In genomic region chr12:66361703-66362102, GRCh38 we compare ENCODE assay signal across 17 cellular contexts. TPM values are rescaled to one million over a fixed set of nuclear protein-coding genes. Genes with fewer than 3 reads are reported as not detected.
A peak's percentile ranks its signal among the peaks of the same experiment; 100 is the strongest.
DNase-seq lines count a peak whose midpoint lies in the region; TF ChIP-seq lines count a peak whose summit lies in the region.
"Had no signal": no experiment of that assay in that cellular context is flagged by ENCODE, and none has a peak within 500 bp of the region (broad histone marks: within the 10 kb centered on the region; RNA-seq: fewer than 3 reads in every experiment).

No MANE protein-coding gene starts in this region.

- no peak overlapping the region for H2AFZ ChIP-seq in mammary epithelial cell (ENCODE audit: low read depth, low read length)

- peak overlapping the region; percentile 27 for H3K27ac Mint-ChIP-seq in neural crest cell (ENCODE audit: unreplicated experiment)
- H3K27ac Mint-ChIP-seq: HFFc6 had no signal

- H3K4me1 ChIP-seq in HEK293 (ENCODE audit: control insufficient read depth, insufficient read depth, low read length): no peaks in the 10 kb centered on the region
- no peaks in the 10 kb centered on the region for H3K4me1 ChIP-seq in mammary epithelial cell (ENCODE audit: insufficient read depth, low read length)
- H3K4me1 ChIP-seq: HAP-1 had no signal

- H3K9me3 Mint-ChIP-seq in neural crest cell: no peaks in the 10 kb centered on the region
- H3K9me3 Mint-ChIP-seq: CD4-positive, CD25-positive, alpha-beta regulatory T cell; HFFc6 had no signal

- peaks cover 2% of the 10 kb centered on the region for H3K36me3 Mint-ChIP-seq in neural crest cell (ENCODE audit: low read depth)

- TF ChIP-seq CTCF in HEK293 (tag by site-specific recombination; IDR thresholded peaks at IDR 0.05): no peak
- TF ChIP-seq CTCF in mammary epithelial cell (conservative IDR thresholded peaks at IDR 0.05 in 1 of 2, IDR thresholded peaks at IDR 0.05 in 1 of 2; ENCODE audit: extremely low read depth in 1 of 2, insufficient read depth in 1 of 2, low read depth in 1 of 2, low read length in 2 of 2): no peak
- TF ChIP-seq CTCF in neural crest cell (conservative IDR thresholded peaks at IDR 0.05): no peak

- dilution Hi-C loops in mammary epithelial cell (cut with HindIII; ENCODE audit: low sequenced_read_pairs): no loop called here

- WGBS in mammary epithelial cell (ENCODE audit: low coverage, missing lambda C conversion rate): 100% methylated on average over 3 of the region's 4 CpGs

- H3K27me3 ChIP-seq in mammary epithelial cell (ENCODE audit: insufficient read depth, low read length): no peaks in the 10 kb centered on the region
- H3K27me3 ChIP-seq: BLaER1 treated with 17β-estradiol and CSF1 and Interleukin-3, amounts not matched to agents 10 nM and 100 nM had no signal

- in situ Hi-C loops in mammary epithelial cell (cut with MboI; ENCODE audit: low sequenced_read_pairs in 2 of 2): no loop called here

- intact Hi-C loops in mammary epithelial cell (cut with micrococcal nuclease): no loop called here

- no peak overlapping the region for H3K27ac ChIP-seq in HEK293 (ENCODE audit: extremely low read depth, low read depth, low read length)
- H3K27ac ChIP-seq in mammary epithelial cell (ENCODE audit: insufficient read depth, low read depth, low read length): no peak overlapping the region
- H3K27ac ChIP-seq: BLaER1 treated with 17β-estradiol and CSF1 and Interleukin-3, amounts not matched to agents 10 nM and 100 nM had no signal

- no peaks in the 10 kb centered on the region for H3K79me2 ChIP-seq in mammary epithelial cell (ENCODE audit: insufficient read depth, low read length)

- H3K9me3 ChIP-seq in HEK293 (ENCODE audit: control insufficient read depth, insufficient read depth, low read depth, low read length): no peaks in the 10 kb centered on the region
- no peaks in the 10 kb centered on the region for H3K9me3 ChIP-seq in mammary epithelial cell (replicated peaks; ENCODE audit: insufficient read depth, low read length)
- H3K9me3 ChIP-seq: BLaER1 treated with 17β-estradiol and CSF1 and Interleukin-3, amounts not matched to agents 10 nM and 100 nM; HAP-1 had no signal

- no peaks in the 10 kb centered on the region for H3K4me1 Mint-ChIP-seq in neural crest cell

- POLR2A ChIA-PET in HEK293 (lab: Yijun Ruan, JAX): no interaction called here

- DNase-seq in NCI-H2171 treated with DMSO at 0.1 percent for 48 hours (lab: John Stamatoyannopoulos, UW) (peak; percentile 42), NCI-H2171 (lab: John Stamatoyannopoulos, UW) (no peak), mammary epithelial cell (peak; percentile 2), neural crest cell (ENCODE audit: low read depth, low spot score) (no peak), globus pallidus (ENCODE audit: low spot score) (no peak), medulla oblongata (ENCODE audit: extremely low spot score) (no peak)
- DNase-seq: ACHN; CD4-positive, CD25-positive, alpha-beta regulatory T cell; DMS79 treated with DMSO at 0.1 percent for 48 hours; EL; GDM1; GOT3; HFFc6; IMR-90 had no signal

- no peak overlapping the region for H3K9ac ChIP-seq in mammary epithelial cell (ENCODE audit: insufficient read depth, low read length)
- H3K9ac ChIP-seq: BLaER1 treated with 17β-estradiol and CSF1 and Interleukin-3, amounts not matched to agents 10 nM and 100 nM had no signal

- no TSS peak for BruUV-seq in mammary epithelial cell (replicated peaks; lab: Mats Ljungman, UMichigan)

- no peaks in the 10 kb centered on the region for H4K20me1 ChIP-seq in mammary epithelial cell (ENCODE audit: insufficient read depth, low read length)
- H4K20me1 ChIP-seq: BLaER1 treated with 17β-estradiol and CSF1 and Interleukin-3, amounts not matched to agents 10 nM and 100 nM had no signal

- H3K36me3 ChIP-seq in HEK293 (ENCODE audit: control insufficient read depth in 2 of 2, insufficient read depth in 1 of 2, low read length in 2 of 2): no peaks in the 10 kb centered on the region; a peak in 1 of 3 replicates
- no peaks in the 10 kb centered on the region for H3K36me3 ChIP-seq in mammary epithelial cell (ENCODE audit: insufficient read depth, low read length)
- H3K36me3 ChIP-seq: HAP-1 had no signal

- H3K27me3 Mint-ChIP-seq in neural crest cell (ENCODE audit: low read depth): no peaks in the 10 kb centered on the region
- H3K27me3 Mint-ChIP-seq: CD4-positive, CD25-positive, alpha-beta regulatory T cell had no signal

- H3K4me3 Mint-ChIP-seq in neural crest cell: no peak overlapping the region
- H3K4me3 Mint-ChIP-seq: CD4-positive, CD25-positive, alpha-beta regulatory T cell; HFFc6 had no signal

- CTCF ChIA-PET in HEK293 (lab: Yijun Ruan, JAX) (no interaction called here), mammary epithelial cell (lab: Charles Lee; ENCODE audit: low non-redundant PET) (no interaction called here)

- H3K4me2 ChIP-seq in mammary epithelial cell (ENCODE audit: insufficient read depth, low read depth, low read length): no peak overlapping the region
- H3K4me2 ChIP-seq: BLaER1 treated with 17β-estradiol and CSF1 and Interleukin-3, amounts not matched to agents 10 nM and 100 nM had no signal

- H3K4me3 ChIP-seq in HEK293 (ENCODE audit: low read depth, low read length): no peak overlapping the region
- no peak overlapping the region for H3K4me3 ChIP-seq in mammary epithelial cell (replicated peaks in 1 of 3; ENCODE audit: insufficient read depth in 1 of 3, low read depth in 2 of 3, low read length in 3 of 3)
- H3K4me3 ChIP-seq: BLaER1 treated with 17β-estradiol and CSF1 and Interleukin-3, amounts not matched to agents 10 nM and 100 nM; HAP-1 had no signal

TF ChIP-seq in HEK293, 187 proteins besides CTCF, POLR2A, EP300 and RAD21:
- TF ChIP-seq ZNF202 (tag by site-specific recombination; IDR thresholded peaks at IDR 0.05; ENCODE audit: borderline replicate concordance) (no peak), ZFHX2 (tag by site-specific recombination; conservative IDR thresholded peaks at IDR 0.05) (peak; percentile 56), EGR2 (tag by site-specific recombination; IDR thresholded peaks at IDR 0.05; ENCODE audit: low read depth) (peak; percentile 52; the same call in 1 of the 2 replicates)

RNA-seq across cellular contexts. Expression of gene HELB, which starts 59.4 kb away (rescaled TPM):
- total RNA-seq in mammary epithelial cell (1 to 10 TPM; 4.6 to 5.0 TPM), neural crest cell (4.5 and 4.6 TPM in 2 replicates)
- polyA plus RNA-seq in mammary epithelial cell: 0.79 TPM
- 2.6 TPM for polyA minus RNA-seq in mammary epithelial cell

Comparison
In these comparisons a context has a peak if more than half of its experiments do, and no peak if none do; other contexts are left out.
1. DNase-seq: peak in NCI-H2171 treated with DMSO at 0.1 percent for 48 hours (single experiment) and mammary epithelial cell (single experiment); none in NCI-H2171 (single experiment), neural crest cell (single experiment), globus pallidus (single experiment) and medulla oblongata (single experiment).